ENCODE assay signal across 17 cellular contexts in genomic region chr1:222950892-222951291, GRCh38.
DNase-seq lines count a peak whose midpoint lies in the region; ATAC-seq and TF ChIP-seq lines count a peak whose summit lies in the region.
"Had no signal": no experiment of that assay in that cellular context is flagged by ENCODE, and none has a peak within 500 bp of the region (broad histone marks: within the 10 kb centered on the region; RNA-seq: fewer than 3 reads in every experiment).

No MANE protein-coding gene starts in this region.

- H3K4me3 ChIP-seq in HEK293 (ENCODE audit: low read depth, low read length): no peak overlapping the region
- H3K4me3 ChIP-seq in mucosa of descending colon: no peak overlapping the region
- H3K4me3 ChIP-seq: body of pancreas, esophagus muscularis mucosa, GM12878 had no signal

- H3K27ac ChIP-seq in HEK293 (ENCODE audit: extremely low read depth, low read depth, low read length) (no peak overlapping the region), RWPE1 (no peak overlapping the region)
- H3K27ac ChIP-seq: body of pancreas had no signal

- TF ChIP-seq CTCF in HEK293 (tag by site-specific recombination; IDR thresholded peaks at IDR 0.05) (no peak), RWPE1 (conservative IDR thresholded peaks at IDR 0.05; ENCODE audit: low read depth) (no peak), mucosa of descending colon (IDR thresholded peaks at IDR 0.05) (no peak)

- CTCF ChIA-PET in HEK293 (lab: Yijun Ruan, JAX) (interaction anchor here (0.6 kb wide), 1 partner anchor 340 kb away, joined by 5 read pairs; no protein-coding TSS in a partner anchor), RWPE1 (lab: Yijun Ruan, JAX) (no interaction called here)

- intact Hi-C loops in mucosa of descending colon (cut with DNase I, micrococcal nuclease): no loop called here

- DNase-seq in NCI-H2029 treated with DMSO at 0.1 percent for 48 hours (lab: John Stamatoyannopoulos, UW): peak; percentile 86
- DNase-seq in RWPE1 (ENCODE audit: low spot score): peak; percentile 6
- DNase-seq in mucosa of descending colon: no peak
- DNase-seq in NK-92 (lab: John Stamatoyannopoulos, UW; ENCODE audit: unreplicated experiment): no peak
- DNase-seq in HUDEP-2 (lab: John Stamatoyannopoulos, UW; ENCODE audit: unreplicated experiment in 76 of 76): no peak
- DNase-seq: activated CD4-positive, alpha-beta T cell treated with anti-CD3 and anti-CD28 coated beads for 36 hours; activated naive CD4-positive, alpha-beta T cell treated with anti-CD3 and anti-CD28 coated beads, Interleukin-2, amount 10 ng/mL, durations not matched to agents 7 days and 5 days; body of pancreas; H7; right cardiac atrium; Right ventricle myocardium superior; stimulated activated CD4-positive, alpha-beta T cell treated with anti-CD3 and anti-CD28 coated beads, Interleukin-1b, Interleukin-23, amount 100 ng/mL, for 48 hours; T-helper 9 cell had no signal

- POLR2A ChIA-PET in HEK293 (lab: Yijun Ruan, JAX): no interaction called here
- POLR2A ChIA-PET in RWPE1 (lab: Yijun Ruan, JAX; ENCODE audit: low non-redundant PET): no interaction called here

- H3K36me3 ChIP-seq in HEK293 (ENCODE audit: control insufficient read depth in 2 of 2, insufficient read depth in 1 of 2, low read length in 2 of 2) (no peaks in the 10 kb centered on the region), mucosa of descending colon (ENCODE audit: low read depth) (no peaks in the 10 kb centered on the region)

- H3K4me1 ChIP-seq in HEK293 (ENCODE audit: control insufficient read depth, insufficient read depth, low read length): no peaks in the 10 kb centered on the region
- H3K4me1 ChIP-seq in mucosa of descending colon (ENCODE audit: low read depth): no peaks in the 10 kb centered on the region
- H3K4me1 ChIP-seq: body of pancreas had no signal

- peak; percentile 84 for ATAC-seq in mucosa of descending colon
- ATAC-seq in HG02610 (IDR thresholded peaks at IDR 0.05; ENCODE audit: unreplicated experiment): no peak
- ATAC-seq: activated CD4-positive, alpha-beta T cell treated with anti-CD3 and anti-CD28 coated beads for 36 hours; body of pancreas; GM12878; right cardiac atrium had no signal

- H3K9me3 ChIP-seq in HEK293 (ENCODE audit: control insufficient read depth, insufficient read depth, low read depth, low read length): no peaks in the 10 kb centered on the region
- no peaks in the 10 kb centered on the region for H3K9me3 ChIP-seq in mucosa of descending colon
- H3K9me3 ChIP-seq: body of pancreas, esophagus muscularis mucosa had no signal

TF ChIP-seq in HEK293, 187 proteins besides CTCF, POLR2A, EP300 and RAD21:
- no peak for TF ChIP-seq ZNF645 (tag by site-specific recombination; IDR thresholded peaks at IDR 0.05)
- TF ChIP-seq ZNF140 (tag by site-specific recombination; IDR thresholded peaks at IDR 0.05): no peak
- no peak for TF ChIP-seq ZNF121 (tag by site-specific recombination; IDR thresholded peaks at IDR 0.05)
- no peak for TF ChIP-seq ZNF585B (tag by site-specific recombination; IDR thresholded peaks at IDR 0.05)
- TF ChIP-seq ZNF394 (tag by site-specific recombination; IDR thresholded peaks at IDR 0.05; ENCODE audit: borderline replicate concordance): no peak
- TF ChIP-seq ZNF280D (tag by site-specific recombination; IDR thresholded peaks at IDR 0.05): no peak
- peak; percentile 71 for TF ChIP-seq ZBTB20 (tag by site-specific recombination; IDR thresholded peaks at IDR 0.05)
- peak; percentile 36; the same call in 1 of the 2 replicates for TF ChIP-seq ZNF398 (tag by site-specific recombination; IDR thresholded peaks at IDR 0.05)
- TF ChIP-seq YY2 (tag by site-specific recombination; IDR thresholded peaks at IDR 0.05): 0 out of 2 replicates have a peak, but pooled peaks have one; percentile 30
- TF ChIP-seq ZNF335 (tag by site-specific recombination; conservative IDR thresholded peaks at IDR 0.05): 0 out of 2 replicates have a peak, but pooled peaks have one; percentile 14
- no peak for TF ChIP-seq ZNF48 (tag by site-specific recombination; IDR thresholded peaks at IDR 0.05)
- TF ChIP-seq ZNF843 (tag by site-specific recombination; IDR thresholded peaks at IDR 0.05): peak; percentile 34; the same call in 1 of the 2 replicates
- 0 out of 2 replicates have a peak, but pooled peaks have one; percentile 22 for TF ChIP-seq ZBTB44 (tag by site-specific recombination; IDR thresholded peaks at IDR 0.05)
- peak; percentile 78 for TF ChIP-seq FEZF1 (tag by site-specific recombination; IDR thresholded peaks at IDR 0.05)
- 0 out of 2 replicates have a peak, but pooled peaks have one; percentile 37 for TF ChIP-seq ZNF184 (tag by site-specific recombination; IDR thresholded peaks at IDR 0.05)

Comparison
In these comparisons a context has a peak if more than half of its experiments do, and no peak if none do; other contexts are left out.
1. DNase-seq: peak in NCI-H2029 treated with DMSO at 0.1 percent for 48 hours (single experiment) and RWPE1 (single experiment); none in mucosa of descending colon (0 of 3), NK-92 (single experiment) and HUDEP-2 (0 of 76).